ENCODE assay signal across 8 cellular contexts in genomic region chr1:18902523-18903312, GRCh38. TPM values are rescaled to one million over a fixed set of nuclear protein-coding genes. Genes with fewer than 3 reads are reported as not detected.
DNase-seq lines count a peak whose midpoint lies in the region; ATAC-seq and TF ChIP-seq lines count a peak whose summit lies in the region.

ALDH4A1 (minus strand) TSS chr1:18902555; CDS start chr1:18902523, 32 bp downstream.

- H3K9ac ChIP-seq in duodenal mucosa (ENCODE audit: low read depth in 1 of 2, low read length in 2 of 2) (peak within 1 kb of the TSS; percentile 52 to 75), liver (ENCODE audit: low read depth in 1 of 2, low read length in 2 of 2) (peak within 1 kb of the TSS; percentile 73 to 96)

- intact Hi-C loops in CD4-positive, alpha-beta T cell (cut with DNase I, micrococcal nuclease) = loop anchor here (2.0 to 10.0 kb wide), 5 partner anchors 54 to 982 kb away; partner anchors contain the start of genes EMC1 (in 1 of the 2), IFFO2 (in 1 of the 2), MRTO4 (in 1 of the 2) and OTUD3 (in 1 of the 2)
- intact Hi-C loops in activated CD8-positive, alpha-beta T cell treated with anti-CD3 and anti-CD28 coated beads for 36 hours (cut with micrococcal nuclease) = loop anchor here (10.0 kb wide), 1 partner anchor 172 kb away; no protein-coding TSS in a partner anchor

- POLR2A ChIA-PET in CD4-positive, alpha-beta T cell (lab: Charles Lee) = interaction anchor here (0.8 to 3.7 kb wide), 13 partner anchors 10 to 349 kb away, joined by 3 to 30 read pairs (median 6); partner anchors contain the start of genes EMC1, IFFO2 and MRTO4
- POLR2A ChIA-PET in activated CD8-positive, alpha-beta T cell treated with anti-CD3 and anti-CD28 coated beads for 36 hours (lab: Charles Lee) = interaction anchor here (0.6 to 2.0 kb wide), 10 partner anchors 12 to 245 kb away, joined by 3 to 12 read pairs (median 3); no protein-coding TSS in a partner anchor

- H3K9me3 ChIP-seq in CD4-positive, alpha-beta T cell (ENCODE audit: control insufficient read depth, low read length) = no peaks in the 10 kb centered on the region
- H3K9me3 ChIP-seq in duodenal mucosa (ENCODE audit: control insufficient read depth in 1 of 2, low read length in 2 of 2) (no peaks in the 10 kb centered on the region), liver (ENCODE audit: control insufficient read depth in 4 of 4, low read length in 3 of 4) (no peaks in the 10 kb centered on the region)

- peaks cover 29% of the 10 kb centered on the region for H3K36me3 Mint-ChIP-seq in CD4-positive, alpha-beta T cell (ENCODE audit: low read depth)
- peaks cover 5% of the 10 kb centered on the region for H3K36me3 Mint-ChIP-seq in activated CD8-positive, alpha-beta T cell treated with anti-CD3 and anti-CD28 coated beads for 36 hours (ENCODE audit: low read depth)

- under 1% methylated on average over 56 of the region's 56 CpGs for WGBS in liver

- CTCF ChIA-PET in CD4-positive, alpha-beta T cell (lab: Charles Lee) = interaction anchor here (0.9 to 4.3 kb wide), 6 partner anchors 11 to 70 kb away, joined by 3 to 27 read pairs (median 6); partner anchors contain the start of gene IFFO2
- CTCF ChIA-PET in activated CD8-positive, alpha-beta T cell treated with anti-CD3 and anti-CD28 coated beads for 36 hours (lab: Charles Lee) = interaction anchor here (0.7 to 5.2 kb wide), 16 partner anchors 10 to 339 kb away, joined by 3 to 35 read pairs (median 4); no protein-coding TSS in a partner anchor

- H3K27ac Mint-ChIP-seq in CD4-positive, alpha-beta T cell = peak within 1 kb of the TSS; percentile 96
- peak within 1 kb of the TSS; percentile 98 for H3K27ac Mint-ChIP-seq in activated CD8-positive, alpha-beta T cell treated with anti-CD3 and anti-CD28 coated beads for 36 hours

- peaks cover 37% of the 10 kb centered on the region for H3K4me1 Mint-ChIP-seq in CD4-positive, alpha-beta T cell (ENCODE audit: low read depth)
- peaks cover 22% of the 10 kb centered on the region for H3K4me1 Mint-ChIP-seq in activated CD8-positive, alpha-beta T cell treated with anti-CD3 and anti-CD28 coated beads for 36 hours (ENCODE audit: low read depth)

- no peaks in the 10 kb centered on the region for H3K9me3 Mint-ChIP-seq in CD4-positive, alpha-beta T cell
- no peaks in the 10 kb centered on the region for H3K9me3 Mint-ChIP-seq in activated CD8-positive, alpha-beta T cell treated with anti-CD3 and anti-CD28 coated beads for 36 hours

- peak; percentile 83 to 94 (median 88) for DNase-seq in CD4-positive, alpha-beta T cell
- DNase-seq in NCI-H82 (lab: John Stamatoyannopoulos, UW) = peak; percentile 99
- peak; percentile 96 for DNase-seq in activated CD8-positive, alpha-beta T cell treated with anti-CD3 and anti-CD28 coated beads for 36 hours
- peak; percentile 88 for DNase-seq in stimulated activated CD4-positive, alpha-beta T cell treated with anti-CD3 and anti-CD28 coated beads, Interleukin-4, amount 100 ng/mL, for 1 hour

- peak; percentile 13 to 20 for TF ChIP-seq RAD21 in liver (IDR thresholded peaks at IDR 0.05)

- TF ChIP-seq CTCF in CD4-positive, alpha-beta T cell (IDR thresholded peaks at IDR 0.05) = no peak
- no peak for TF ChIP-seq CTCF in activated CD8-positive, alpha-beta T cell treated with anti-CD3 and anti-CD28 coated beads for 36 hours (IDR thresholded peaks at IDR 0.05)
- TF ChIP-seq CTCF in liver (IDR thresholded peaks at IDR 0.05; ENCODE audit: low read depth, low read length, missing input control) = no peak

- H3K4me3 Mint-ChIP-seq in CD4-positive, alpha-beta T cell = peak within 1 kb of the TSS; percentile 91
- H3K4me3 Mint-ChIP-seq in activated CD8-positive, alpha-beta T cell treated with anti-CD3 and anti-CD28 coated beads for 36 hours = peak within 1 kb of the TSS; percentile 87

- peaks cover 8 to 10% of the 10 kb centered on the region in 2 donors for H3K4me1 ChIP-seq in duodenal mucosa (ENCODE audit: control insufficient read depth in 1 of 2, insufficient read depth in 2 of 2, low read length in 2 of 2)
- peaks cover 9 to 44% (median 32%) of the 10 kb centered on the region in 4 donors for H3K4me1 ChIP-seq in liver (ENCODE audit: control insufficient read depth in 4 of 4, insufficient read depth in 4 of 4, low read length in 3 of 4)

- no peaks in the 10 kb centered on the region for H3K27me3 ChIP-seq in CD4-positive, alpha-beta T cell (ENCODE audit: control insufficient read depth, insufficient read depth, low read length)
- H3K27me3 ChIP-seq in duodenal mucosa (ENCODE audit: control insufficient read depth in 1 of 2, insufficient read depth in 2 of 2, low read length in 2 of 2) (no peaks in the 10 kb centered on the region), liver (ENCODE audit: control insufficient read depth in 4 of 4, insufficient read depth in 4 of 4, low read length in 3 of 4) (no peaks in the 10 kb centered on the region)

- H3K4me3 ChIP-seq in duodenal mucosa (ENCODE audit: low read depth in 1 of 2, low read length in 2 of 2) (peak within 1 kb of the TSS; percentile 76 to 81), liver (ENCODE audit: low read depth in 1 of 3, low read length in 3 of 3) (peak within 1 kb of the TSS; percentile 66 to 94 (median 88))

- peak; percentile 97 for ATAC-seq in CD4-positive, alpha-beta T cell (ENCODE audit: poor library complexity)
- ATAC-seq in GM19452 (IDR thresholded peaks at IDR 0.05; ENCODE audit: unreplicated experiment) = peak; percentile 94
- ATAC-seq in HG03575 (IDR thresholded peaks at IDR 0.05; ENCODE audit: extremely low read depth, insufficient number of reproducible peaks, low FRiP score, unreplicated experiment) = peak; percentile 76
- peak; percentile 98 for ATAC-seq in activated CD8-positive, alpha-beta T cell treated with anti-CD3 and anti-CD28 coated beads for 36 hours

- H3K27ac ChIP-seq in CD4-positive, alpha-beta T cell (ENCODE audit: low read depth, low read length) = peak within 1 kb of the TSS; percentile 34
- peak within 1 kb of the TSS; percentile 68 for H3K27ac ChIP-seq in duodenal mucosa (ENCODE audit: low read depth, low read length)
- peak within 1 kb of the TSS; percentile 85 to 94 for H3K27ac ChIP-seq in liver (ENCODE audit: low read depth in 1 of 2, low read length in 2 of 2)

- no peaks in the 10 kb centered on the region for H3K27me3 Mint-ChIP-seq in CD4-positive, alpha-beta T cell
- H3K27me3 Mint-ChIP-seq in activated CD8-positive, alpha-beta T cell treated with anti-CD3 and anti-CD28 coated beads for 36 hours = no peaks in the 10 kb centered on the region

- H3K36me3 ChIP-seq in duodenal mucosa (ENCODE audit: control insufficient read depth in 1 of 2, insufficient read depth in 2 of 2, low read length in 2 of 2) (peaks cover 0 to under 1% of the 10 kb centered on the region in 2 donors), liver (ENCODE audit: control insufficient read depth in 4 of 4, insufficient read depth in 3 of 4, low read depth in 1 of 4, low read length in 3 of 4) (peaks cover 0 to 2% (median under 1%) of the 10 kb centered on the region in 4 donors)

TF ChIP-seq in liver, 16 proteins besides CTCF, POLR2A, EP300 and RAD21 (continues in another document):
- peak; percentile 49 for TF ChIP-seq ATF3 (IDR thresholded peaks at IDR 0.05)
- peak; percentile 35 for TF ChIP-seq ZBTB33 (IDR thresholded peaks at IDR 0.05)
- peak; percentile 83 for TF ChIP-seq SP1 (IDR thresholded peaks at IDR 0.05)
- TF ChIP-seq FOXA2 (IDR thresholded peaks at IDR 0.05) = no peak
- TF ChIP-seq MAX (IDR thresholded peaks at IDR 0.05) = peak; percentile 74
- TF ChIP-seq HNF4A (conservative IDR thresholded peaks at IDR 0.05) = peak; percentile 55
- peak; percentile 73 to 80 for TF ChIP-seq RXRA (IDR thresholded peaks at IDR 0.05)
- TF ChIP-seq EGR1 (IDR thresholded peaks at IDR 0.05; ENCODE audit: low read depth in 2 of 2) = no peak
- peak; percentile 94 for TF ChIP-seq YY1 (IDR thresholded peaks at IDR 0.05)
- peak; percentile 72 for TF ChIP-seq TAF1 (conservative IDR thresholded peaks at IDR 0.05)
- peak; percentile 44 to 79 for TF ChIP-seq JUND (IDR thresholded peaks at IDR 0.05)
- TF ChIP-seq NR2F2 (IDR thresholded peaks at IDR 0.05) = peak; percentile 73

RNA-seq across cellular contexts. Expression of gene ALDH4A1, which starts in this region (rescaled TPM):
- total RNA-seq in CD4-positive, alpha-beta T cell = under 1 TPM; 0.61 to 0.71 TPM
- 1 to 10 TPM; 3.9 to 4.3 TPM for total RNA-seq in activated CD8-positive, alpha-beta T cell treated with anti-CD3 and anti-CD28 coated beads for 36 hours
- total RNA-seq in liver = 100 to 1,000 TPM; 162 to 287 TPM
- 100 to 1,000 TPM; 201 to 424 TPM for polyA plus RNA-seq in liver

Comparison
In these comparisons a context has a peak if more than half of its experiments do, and no peak if none do; other contexts are left out.
1. Peak in every context shown above with its lines: DNase-seq, ATAC-seq, H3K4me3 ChIP-seq and H3K27ac ChIP-seq.
2. RNA of gene ALDH4A1 (total RNA-seq): 162 to 287 TPM in liver; 3.9 to 4.3 TPM in activated CD8-positive, alpha-beta T cell treated with anti-CD3 and anti-CD28 coated beads for 36 hours and 0.61 to 0.71 TPM in CD4-positive, alpha-beta T cell; every median in the first group is over 10 times any median in the second.
3. Peak in DNase-seq, ATAC-seq and H3K27ac ChIP-seq in CD4-positive, alpha-beta T cell; RNA of the gene not detected or under 1 TPM.
4. H3K27ac ChIP-seq: peak in every context shown above with its lines; median percentile 90 in liver; 68 in duodenal mucosa; 34 in CD4-positive, alpha-beta T cell.